ENCODE assay signal across 17 cellular contexts in the genomic region with DNA sequence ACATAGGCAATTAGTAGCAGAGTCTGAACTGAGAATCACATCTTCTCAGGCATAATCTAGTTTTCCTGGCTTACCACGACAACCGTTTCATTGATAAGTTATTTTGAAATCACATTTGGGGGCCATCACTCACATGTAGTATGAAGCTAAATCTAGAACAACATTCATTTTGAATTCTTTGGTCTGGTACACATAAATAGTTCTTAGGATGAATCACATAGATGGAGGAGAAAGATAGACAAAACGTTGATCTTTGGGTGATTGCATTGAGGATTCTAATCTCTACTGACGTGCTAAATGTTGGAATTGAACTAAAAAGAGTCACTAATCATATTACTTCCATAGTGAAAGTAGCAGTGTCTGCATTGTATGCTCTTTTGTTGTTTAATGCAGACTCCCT.
"Had no signal": no experiment of that assay in that cellular context is flagged by ENCODE, and none has a peak within 500 bp of the region (broad histone marks: within the 10 kb centered on the region; RNA-seq: fewer than 3 reads in every experiment).

No MANE protein-coding gene starts in this region.

- H3K27ac ChIP-seq: parathyroid adenoma, upper lobe of right lung had no signal

- H3K27me3 ChIP-seq: right lobe of liver, upper lobe of right lung had no signal

- H3K4me3 ChIP-seq: right lobe of liver, upper lobe of right lung had no signal

- DNase-seq: activated CD4-positive, alpha-beta T cell treated with anti-CD3 and anti-CD28 coated beads, Interleukin-2, amount 50 U/mL, for 1 hour; activated CD8-positive, alpha-beta memory T cell treated with anti-CD3 and anti-CD28 coated beads, Interleukin-2, amount 50 U/mL, for 4 hours; activated naive CD4-positive, alpha-beta T cell treated with anti-CD3 and anti-CD28 coated beads for 36 hours; activated T-cell treated with anti-CD3 and anti-CD28 coated beads, Interleukin-2, amount 50 U/mL, for 4 hours; aorta; cerebellar nuclear complex; cortex of kidney; effector CD4-positive, alpha-beta T cell; immature natural killer cell; mesenchymal stem cell; naive thymus-derived CD8-positive, alpha-beta T cell; right lobe of liver; stimulated activated CD4-positive, alpha-beta T cell treated with anti-CD3 and anti-CD28 coated beads, Interleukin-4, amount 100 ng/mL, for 4 hours; upper lobe of right lung had no signal

- H3K9me3 ChIP-seq: right lobe of liver, upper lobe of right lung had no signal

- H3K79me2 ChIP-seq: parathyroid adenoma had no signal

- H3K36me3 ChIP-seq: right lobe of liver, upper lobe of right lung had no signal

- ATAC-seq: activated CD4-positive, CD25-positive, alpha-beta regulatory T cell treated with anti-CD3 and anti-CD28 coated beads, Interleukin-2, amount 50 U/mL, for 24 hours; activated T-cell treated with anti-CD3 and anti-CD28 coated beads, Interleukin-2, amount 50 U/mL, for 4 hours; naive thymus-derived CD8-positive, alpha-beta T cell; stimulated activated memory B cell treated with anti-CD40 and anti-IgM and Interleukin-4, amounts not matched to agents 10 μg/mL and 1 μg/mL and 100 μg/mL, for 72 hours had no signal

- H3K4me1 ChIP-seq: parathyroid adenoma, right lobe of liver had no signal

- H2AFZ ChIP-seq: parathyroid adenoma had no signal

- H3K9ac ChIP-seq: parathyroid adenoma had no signal
